13 cellular contexts compared by ENCODE assay signal in the genomic region with DNA sequence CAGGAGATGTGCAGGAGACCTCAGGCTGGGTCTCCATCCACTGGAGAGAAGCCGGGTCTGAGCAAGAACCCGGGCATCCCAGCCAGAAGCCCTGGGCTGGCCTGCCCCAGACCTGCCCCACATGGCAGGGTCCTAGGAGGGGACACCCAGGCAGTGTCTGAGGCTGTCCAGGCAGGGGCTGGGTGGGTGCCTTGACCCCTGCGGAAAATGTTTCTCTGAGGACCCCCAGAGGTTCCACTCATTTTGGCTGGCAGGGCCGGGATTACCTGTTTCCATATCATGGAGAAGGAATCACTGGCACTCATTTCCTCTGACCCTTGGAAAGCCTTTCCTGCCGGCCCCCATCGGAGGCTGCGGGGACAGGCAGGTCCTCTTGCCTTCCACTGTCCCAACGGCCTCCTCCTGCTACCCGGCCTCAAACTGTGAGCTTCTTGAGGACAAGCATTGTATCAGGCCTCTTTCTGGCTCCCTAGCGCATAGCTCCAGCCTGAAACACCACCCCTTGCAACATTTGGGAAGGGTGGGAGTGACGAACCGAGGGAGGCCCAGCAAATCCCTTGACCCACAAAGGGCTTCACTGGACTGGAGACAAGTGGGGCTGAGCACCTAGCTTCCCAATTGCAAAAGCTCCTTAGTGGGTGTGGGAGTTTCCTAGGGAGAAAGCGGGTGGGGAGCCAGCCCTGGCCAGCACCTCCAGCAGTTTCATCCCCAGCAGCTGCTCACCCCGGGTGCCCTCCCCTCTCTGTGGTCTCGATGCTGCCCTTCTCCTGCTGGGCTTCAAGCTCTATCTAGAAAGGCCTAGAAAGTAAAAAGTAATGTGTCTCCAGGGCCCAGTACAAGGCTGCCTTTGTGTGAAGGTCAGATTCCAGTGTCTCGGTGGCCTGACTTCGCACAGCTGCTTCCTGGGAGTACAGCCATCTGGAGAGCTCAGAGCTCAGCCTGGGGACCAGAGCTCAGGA.
A peak's percentile ranks its signal among the peaks of the same experiment; 100 is the strongest.
DNase-seq lines count a peak whose midpoint lies in the region; ATAC-seq and TF ChIP-seq lines count a peak whose summit lies in the region.
"Had no signal": no experiment of that assay in that cellular context is flagged by ENCODE, and none has a peak within 500 bp of the region (broad histone marks: within the 10 kb centered on the region; RNA-seq: fewer than 3 reads in every experiment).

No MANE protein-coding gene starts in this region.

- no peak for TF ChIP-seq CTCF in RWPE1 (conservative IDR thresholded peaks at IDR 0.05; ENCODE audit: low read depth)

- H3K27ac ChIP-seq in caudate nucleus (ENCODE audit: low read depth, low read length) (peak overlapping the region; percentile 96), RWPE1 (no peak overlapping the region)

- ATAC-seq in HG02642 (IDR thresholded peaks at IDR 0.05; ENCODE audit: poor library complexity, unreplicated experiment): no peak
- ATAC-seq: activated naive CD8-positive, alpha-beta T cell treated with anti-CD3 and anti-CD28 coated beads, Interleukin-2, amount 50 U/mL, for 24 hours; mucosa of descending colon had no signal

- peak; percentile 50 for DNase-seq in DMS 273 (lab: John Stamatoyannopoulos, UW; ENCODE audit: unreplicated experiment)
- peak in 41 of 61 donors; percentile 18 to 75 (median 49) for DNase-seq in caudate nucleus (lab: John Stamatoyannopoulos, UW)
- DNase-seq in hippocampal formation (lab: John Stamatoyannopoulos, UW): peak; percentile 43 to 59
- DNase-seq in putamen (ENCODE audit: low spot score): peak; percentile 79
- DNase-seq in NCI-H1092 (lab: John Stamatoyannopoulos, UW): no peak
- DNase-seq in RWPE1 (ENCODE audit: low spot score): no peak
- no peak for DNase-seq in NCI-H187 treated with DMSO at 0.1 percent for 48 hours (lab: John Stamatoyannopoulos, UW)
- DNase-seq: activated naive CD8-positive, alpha-beta T cell treated with anti-CD3 and anti-CD28 coated beads, Interleukin-2, amount 50 U/mL, for 24 hours; effector CD8-positive, alpha-beta T cell; EL; mucosa of descending colon; T-helper 9 cell had no signal

- POLR2A ChIA-PET in RWPE1 (lab: Yijun Ruan, JAX; ENCODE audit: low non-redundant PET): no interaction called here

- CTCF ChIA-PET in RWPE1 (lab: Yijun Ruan, JAX): interaction anchor here (0.6 to 1.7 kb wide), 3 partner anchors 9 to 301 kb away, joined by 3 to 5 read pairs (median 5); no protein-coding TSS in a partner anchor

Comparison
In these comparisons a context has a peak if more than half of its experiments do, and no peak if none do; other contexts are left out.
1. DNase-seq: peak in DMS 273 (single experiment), caudate nucleus (41 of 61), hippocampal formation (2 of 2) and putamen (single experiment); none in NCI-H1092 (single experiment), RWPE1 (single experiment) and NCI-H187 treated with DMSO at 0.1 percent for 48 hours (single experiment).